ENCODE assay signal across 1 cellular context in genomic region chr4:73964862-73965611, GRCh38.
TF ChIP-seq lines count a peak whose summit lies in the region.

No MANE protein-coding gene starts in this region.

TF ChIP-seq in HEK293, 187 proteins besides CTCF, POLR2A, EP300 and RAD21 (continued from another document):
- TF ChIP-seq ZNF518A (tag by site-specific recombination; conservative IDR thresholded peaks at IDR 0.05; ENCODE audit: low read depth) (no peak), ZNF26 (tag by site-specific recombination; IDR thresholded peaks at IDR 0.05) (no peak), MEIS1 (CRISPR knock-in tag; IDR thresholded peaks at IDR 0.05; ENCODE audit: borderline replicate concordance) (no peak)
TF ChIP-seq in HEK293: peak in this region for 4.
